1 cellular context compared by ENCODE assay signal in genomic region chr12:8687846-8688601, GRCh38.
A peak's percentile ranks its signal among the peaks of the same experiment; 100 is the strongest.
TF ChIP-seq lines count a peak whose summit lies in the region.

No MANE protein-coding gene starts in this region.

TF ChIP-seq in HEK293, 187 proteins besides CTCF, POLR2A, EP300 and RAD21 (continued from another document and continues in another):
- TF ChIP-seq IKZF3 (tag by site-specific recombination; IDR thresholded peaks at IDR 0.05) (no peak), ZNF324 (tag by site-specific recombination; IDR thresholded peaks at IDR 0.05) (no peak), ZNF692 (tag by site-specific recombination; IDR thresholded peaks at IDR 0.05) (no peak), ZBTB17 (tag by site-specific recombination; IDR thresholded peaks at IDR 0.05) (peak; percentile 94), ZSCAN23 (tag by site-specific recombination; IDR thresholded peaks at IDR 0.05) (no peak), HOXD13 (CRISPR knock-in tag; IDR thresholded peaks at IDR 0.05; ENCODE audit: borderline replicate concordance) (no peak), HIC1 (tag by site-specific recombination; IDR thresholded peaks at IDR 0.05) (no peak), SCRT2 (tag by site-specific recombination; IDR thresholded peaks at IDR 0.05) (peak; percentile 52; the same call in 1 of the 2 replicates), ZSCAN4 (tag by site-specific recombination; IDR thresholded peaks at IDR 0.05) (no peak), HOXC10 (CRISPR knock-in tag; IDR thresholded peaks at IDR 0.05) (no peak), ZNF514 (tag by site-specific recombination; IDR thresholded peaks at IDR 0.05) (no peak), ZNF639 (tag by site-specific recombination; IDR thresholded peaks at IDR 0.05) (no peak), KLF8 (tag by site-specific recombination; IDR thresholded peaks at IDR 0.05) (no peak), ZBTB44 (tag by site-specific recombination; IDR thresholded peaks at IDR 0.05) (peak; percentile 73), YY1 (tag by site-specific recombination; IDR thresholded peaks at IDR 0.05) (no peak), ZNF658 (tag by site-specific recombination; IDR thresholded peaks at IDR 0.05) (no peak), WT1 (tag by site-specific recombination; IDR thresholded peaks at IDR 0.05) (peak; percentile 73), ZNF837 (tag by site-specific recombination; IDR thresholded peaks at IDR 0.05) (no peak), ZNF223 (tag by site-specific recombination; IDR thresholded peaks at IDR 0.05) (no peak), ZNF768 (tag by site-specific recombination; IDR thresholded peaks at IDR 0.05) (no peak), ZNF398 (tag by site-specific recombination; IDR thresholded peaks at IDR 0.05) (no peak), ZNF660 (tag by site-specific recombination; IDR thresholded peaks at IDR 0.05) (no peak), PRDM10 (tag by site-specific recombination; IDR thresholded peaks at IDR 0.05) (peak; percentile 91), REPIN1 (tag by site-specific recombination; IDR thresholded peaks at IDR 0.05; ENCODE audit: low read depth) (no peak), ZNF37A (tag by site-specific recombination; IDR thresholded peaks at IDR 0.05) (no peak), ZNF623 (tag by site-specific recombination; IDR thresholded peaks at IDR 0.05) (no peak), TCF7L2 (IDR thresholded peaks at IDR 0.05; ENCODE audit: borderline replicate concordance, low read depth, low read length) (no peak), ZSCAN18 (tag by site-specific recombination; IDR thresholded peaks at IDR 0.05) (no peak), PRDM1 (tag by site-specific recombination; IDR thresholded peaks at IDR 0.05) (peak; percentile 90), ZBTB26 (tag by site-specific recombination; optimal IDR thresholded peaks at IDR 0.05) (no peak), ZNF571 (tag by site-specific recombination; IDR thresholded peaks at IDR 0.05) (no peak), ZNF211 (tag by site-specific recombination; IDR thresholded peaks at IDR 0.05; ENCODE audit: low read depth) (no peak), ZFP37 (tag by site-specific recombination; IDR thresholded peaks at IDR 0.05) (no peak), ZNF341 (tag by site-specific recombination; IDR thresholded peaks at IDR 0.05; ENCODE audit: low read depth) (peak; percentile 99), ZNF518A (tag by site-specific recombination; conservative IDR thresholded peaks at IDR 0.05; ENCODE audit: low read depth) (no peak), GFI1B (tag by site-specific recombination; IDR thresholded peaks at IDR 0.05) (no peak), ZNF777 (tag by site-specific recombination; IDR thresholded peaks at IDR 0.05; ENCODE audit: borderline replicate concordance) (no peak)
